In the genomic region with DNA sequence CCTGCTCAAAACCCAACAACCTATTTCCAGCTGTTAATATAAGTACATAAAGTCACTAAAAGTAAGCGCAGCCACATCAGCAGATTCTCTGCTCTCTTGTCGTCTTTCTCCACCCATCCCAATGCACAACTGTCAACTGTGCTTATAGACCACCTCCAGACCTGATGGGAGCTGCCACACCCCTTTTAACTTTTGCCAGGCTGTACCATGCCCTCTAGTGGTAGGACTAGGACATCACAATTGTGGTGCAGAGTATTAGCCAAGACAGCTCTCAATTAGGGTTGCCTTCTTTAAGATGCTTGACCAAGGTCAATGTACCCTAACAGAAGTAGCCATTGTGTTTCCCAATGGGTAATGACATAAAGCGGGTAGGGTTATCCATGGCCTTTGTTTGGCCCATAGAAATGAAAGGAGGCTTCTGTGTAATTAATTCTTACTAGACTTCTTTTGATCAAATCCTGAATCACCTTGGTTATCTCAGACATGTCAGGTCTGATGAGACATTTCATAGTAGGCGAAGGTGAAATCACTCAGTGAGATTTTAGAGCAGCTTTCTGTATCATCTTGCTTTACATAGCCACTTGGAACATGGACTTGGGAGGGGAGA, we compare ENCODE assay signal across 8 cellular contexts.
DNase-seq lines count a peak whose midpoint lies in the region; ATAC-seq and TF ChIP-seq lines count a peak whose summit lies in the region.

No MANE protein-coding gene starts in this region.

- intact Hi-C loops in tibial artery (cut with DNase I; ENCODE audit: low total_unique reads), result loop anchor here (5.0 kb wide), 3 partner anchors 44 to 289 kb away; no protein-coding TSS in a partner anchor

- H3K4me3 ChIP-seq in tibial artery, result no peak overlapping the region

- H3K27ac ChIP-seq in tibial artery, result no peak overlapping the region

- H3K4me1 Mint-ChIP-seq in effector memory CD8-positive, alpha-beta T cell (ENCODE audit: low read depth in 2 of 2), result no peaks in the 10 kb centered on the region

- H3K9me3 Mint-ChIP-seq in effector memory CD8-positive, alpha-beta T cell, result no peaks in the 10 kb centered on the region

- TF ChIP-seq CTCF in tibial artery (IDR thresholded peaks at IDR 0.05), result peak; percentile 83 to 86

- no peak overlapping the region for H3K27ac Mint-ChIP-seq in effector memory CD8-positive, alpha-beta T cell

- H3K36me3 ChIP-seq in tibial artery, result peaks cover 16 to 43% (median 33%) of the 10 kb centered on the region in 3 donors

- H3K27me3 Mint-ChIP-seq in effector memory CD8-positive, alpha-beta T cell, result peaks cover 0 to 54% of the 10 kb centered on the region in 2 donors

- peaks cover 0 to 1% (median under 1%) of the 10 kb centered on the region in 4 donors for H3K4me1 ChIP-seq in tibial artery

- H3K27me3 ChIP-seq in tibial artery, result no peaks in the 10 kb centered on the region

- peaks cover 9% of the 10 kb centered on the region for H3K36me3 Mint-ChIP-seq in effector memory CD8-positive, alpha-beta T cell (ENCODE audit: insufficient read depth)

- H3K9me3 ChIP-seq in tibial artery, result no peaks in the 10 kb centered on the region

- ATAC-seq in HG03196 (IDR thresholded peaks at IDR 0.05; ENCODE audit: unreplicated experiment), result peak; percentile 70
- peak; percentile 85 for ATAC-seq in effector memory CD8-positive, alpha-beta T cell (replicated peaks)

- no peak overlapping the region for H3K4me3 Mint-ChIP-seq in effector memory CD8-positive, alpha-beta T cell

- DNase-seq in COR-L47 (lab: John Stamatoyannopoulos, UW) (peak; percentile 47), GM19240 (ENCODE audit: insufficient read length, low spot score) (peak; percentile 17), NCI-H2196 (lab: John Stamatoyannopoulos, UW; ENCODE audit: unreplicated experiment) (peak; percentile 43), midbrain (lab: John Stamatoyannopoulos, UW) (peak; percentile 57), tibial artery (no peak)
- peak; percentile 11 to 38 for DNase-seq in activated CD4-positive, alpha-beta T cell treated with anti-CD3 and anti-CD28 coated beads for 4 hours
- DNase-seq in effector memory CD8-positive, alpha-beta T cell, result peak; percentile 20 to 41 (median 21)

Comparison
In these comparisons a context has a peak if more than half of its experiments do, and no peak if none do; other contexts are left out.
1. DNase-seq: peak in COR-L47 (single experiment), GM19240 (single experiment), NCI-H2196 (single experiment), activated CD4-positive, alpha-beta T cell treated with anti-CD3 and anti-CD28 coated beads for 4 hours (2 of 2), effector memory CD8-positive, alpha-beta T cell (3 of 3) and midbrain (single experiment); none in tibial artery (0 of 2).